In the genomic region with DNA sequence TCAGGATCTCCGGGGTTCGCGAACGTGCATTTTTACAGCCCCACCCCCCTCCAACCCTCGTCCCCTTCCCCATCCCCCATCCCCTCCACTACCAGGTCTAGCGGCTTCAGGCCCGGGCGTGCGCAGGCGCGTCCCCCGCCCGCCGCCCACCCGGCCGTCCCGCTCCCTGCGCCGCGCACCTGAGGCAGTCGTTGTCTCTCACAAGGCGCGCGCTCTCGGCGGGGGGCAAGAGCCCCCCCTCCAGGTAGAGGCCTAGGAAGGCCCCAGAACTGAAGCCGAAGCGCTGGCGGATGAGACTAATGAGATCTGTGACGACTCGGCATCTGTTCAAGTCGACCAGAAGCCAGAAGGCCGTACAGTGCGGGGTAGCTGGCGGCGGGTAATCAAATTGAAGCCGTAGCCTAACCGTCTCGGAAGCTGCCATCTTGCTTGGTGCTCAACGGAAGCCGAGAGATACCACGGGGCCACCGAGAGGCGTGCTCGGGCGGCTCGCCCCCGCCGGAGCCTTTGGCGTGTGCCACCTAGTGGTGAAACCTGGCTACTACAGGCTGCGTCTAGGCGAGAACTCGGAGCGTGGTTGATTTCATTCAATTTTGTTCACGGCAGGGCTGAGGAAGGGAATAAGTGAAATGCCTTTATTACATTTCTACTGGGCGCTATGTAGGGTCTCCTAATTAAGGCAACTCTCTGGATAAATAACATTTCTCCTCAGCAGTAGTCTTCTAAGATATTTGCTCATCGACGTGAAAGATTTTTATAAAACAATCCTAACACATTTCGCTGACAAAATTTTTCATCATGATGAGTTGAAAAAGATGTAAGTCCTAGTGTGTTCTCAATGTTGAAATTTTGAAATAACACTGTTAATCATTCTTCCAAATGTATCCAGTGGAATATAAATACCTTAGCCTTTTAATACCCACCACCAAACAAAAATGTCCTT, we compare ENCODE assay signal across 8 cellular contexts. TPM values are rescaled to one million over a fixed set of nuclear protein-coding genes. Genes with fewer than 3 reads are reported as not detected.
DNase-seq lines count a peak whose midpoint lies in the region; ATAC-seq and TF ChIP-seq lines count a peak whose summit lies in the region.

A gene with protein sequence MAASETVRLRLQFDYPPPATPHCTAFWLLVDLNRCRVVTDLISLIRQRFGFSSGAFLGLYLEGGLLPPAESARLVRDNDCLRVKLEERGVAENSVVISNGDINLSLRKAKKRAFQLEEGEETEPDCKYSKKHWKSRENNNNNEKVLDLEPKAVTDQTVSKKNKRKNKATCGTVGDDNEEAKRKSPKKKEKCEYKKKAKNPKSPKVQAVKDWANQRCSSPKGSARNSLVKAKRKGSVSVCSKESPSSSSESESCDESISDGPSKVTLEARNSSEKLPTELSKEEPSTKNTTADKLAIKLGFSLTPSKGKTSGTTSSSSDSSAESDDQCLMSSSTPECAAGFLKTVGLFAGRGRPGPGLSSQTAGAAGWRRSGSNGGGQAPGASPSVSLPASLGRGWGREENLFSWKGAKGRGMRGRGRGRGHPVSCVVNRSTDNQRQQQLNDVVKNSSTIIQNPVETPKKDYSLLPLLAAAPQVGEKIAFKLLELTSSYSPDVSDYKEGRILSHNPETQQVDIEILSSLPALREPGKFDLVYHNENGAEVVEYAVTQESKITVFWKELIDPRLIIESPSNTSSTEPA (minus strand): TSS at position 455 of the 943 bp plus-strand sequence. CDS start 31 bp downstream, at position 424.

- H3K27ac Mint-ChIP-seq in immature natural killer cell: peak within 1 kb of the TSS; percentile 70 to 94 (median 90)

- H3K9me3 ChIP-seq in breast epithelium (no peaks in the 10 kb centered on the region), spleen (no peaks in the 10 kb centered on the region)

- H3K27me3 Mint-ChIP-seq in immature natural killer cell (ENCODE audit: low read depth in 3 of 3): peaks cover 4 to 7% (median 5%) of the 10 kb centered on the region in 3 donors

- no peaks in the 10 kb centered on the region for H3K36me3 ChIP-seq in breast epithelium
- peaks cover 0 to 20% (median 0%) of the 10 kb centered on the region in 6 donors for H3K36me3 ChIP-seq in spleen

- no peak for TF ChIP-seq POLR2A in breast epithelium (IDR thresholded peaks at IDR 0.05)
- no peak for TF ChIP-seq POLR2A in spleen (IDR thresholded peaks at IDR 0.05)

- ATAC-seq in GM18870 (IDR thresholded peaks at IDR 0.05; ENCODE audit: unreplicated experiment) (peak; percentile 89), HG03135 (IDR thresholded peaks at IDR 0.05; ENCODE audit: unreplicated experiment) (peak; percentile 95)

- H3K9me3 Mint-ChIP-seq in immature natural killer cell: no peaks in the 10 kb centered on the region

- H3K4me1 Mint-ChIP-seq in immature natural killer cell: peaks cover 15 to 31% of the 10 kb centered on the region in 2 donors

- H3K4me3 ChIP-seq in breast epithelium: peak within 1 kb of the TSS; percentile 89 to 94 (median 93)
- peak within 1 kb of the TSS; percentile 56 to 96 (median 76) for H3K4me3 ChIP-seq in spleen

- TF ChIP-seq CTCF in VCaP (conservative IDR thresholded peaks at IDR 0.05) (peak; percentile 98), breast epithelium (IDR thresholded peaks at IDR 0.05) (peak; percentile 97 to 100 (median 99)), spleen (IDR thresholded peaks at IDR 0.05 in 8 of 11, conservative IDR thresholded peaks at IDR 0.05 in 3 of 11) (peak; percentile 98 to 100 (median 99))

- H3K36me3 Mint-ChIP-seq in immature natural killer cell: no peaks in the 10 kb centered on the region

- DNase-seq in AG08395 (ENCODE audit: low spot score) (peak; percentile 94), NCI-H2196 (lab: John Stamatoyannopoulos, UW; ENCODE audit: unreplicated experiment) (peak; percentile 96), breast epithelium (ENCODE audit: low spot score in 2 of 2) (peak; percentile 79 to 93), immature natural killer cell (peak; percentile 88 to 90 (median 88)), spleen (peak; percentile 98)

- no peaks in the 10 kb centered on the region for H3K27me3 ChIP-seq in breast epithelium
- H3K27me3 ChIP-seq in spleen (replicated peaks in 1 of 7): no peaks in the 10 kb centered on the region

- peak within 1 kb of the TSS; percentile 84 to 93 (median 87) for H3K4me3 Mint-ChIP-seq in immature natural killer cell

- intact Hi-C loops in breast epithelium (cut with DNase I; ENCODE audit: low total_unique reads) (no loop called here), spleen (cut with DNase I; ENCODE audit: low total_unique reads) (no loop called here)

- H3K27ac ChIP-seq in VCaP (peak within 1 kb of the TSS; percentile 93), breast epithelium (peak within 1 kb of the TSS; percentile 87 to 90), spleen (peak within 1 kb of the TSS; percentile 88 to 94 (median 90))

- H3K4me1 ChIP-seq in breast epithelium: peaks cover 0 to 7% of the 10 kb centered on the region in 2 donors
- H3K4me1 ChIP-seq in spleen: peaks cover 8 to 44% (median 23%) of the 10 kb centered on the region in 6 donors

- 4 to 11% (median 5%) methylated on average over 25 to 59 of the region's 59 CpGs for WGBS in spleen, 5 donors

RNA-seq across cellular contexts. Expression of the gene that starts here (rescaled TPM):
- total RNA-seq in breast epithelium: 10 to 100 TPM in 2 of 3 donors, 1 to 10 TPM in 1; 8.8 to 23.0 (median 16.7) TPM
- polyA plus RNA-seq in immature natural killer cell: 10 to 100 TPM in 1 of 3 donors, 1 to 10 TPM in 2; 7.3 to 12.5 (median 9.8) TPM
- total RNA-seq in spleen: 10 to 100 TPM; 11.9 to 22.7 (median 15.2) TPM
- 10 to 100 TPM; 10.0 to 12.6 (median 10.8) TPM for polyA plus RNA-seq in spleen

Comparison
In these comparisons a context has a peak if more than half of its experiments do, and no peak if none do; other contexts are left out.
1. Peak in every context shown above with its lines: DNase-seq, ATAC-seq, H3K4me3 ChIP-seq and H3K27ac ChIP-seq.